Comparison of ENCODE assay signal across 9 cellular contexts in the genomic region with DNA sequence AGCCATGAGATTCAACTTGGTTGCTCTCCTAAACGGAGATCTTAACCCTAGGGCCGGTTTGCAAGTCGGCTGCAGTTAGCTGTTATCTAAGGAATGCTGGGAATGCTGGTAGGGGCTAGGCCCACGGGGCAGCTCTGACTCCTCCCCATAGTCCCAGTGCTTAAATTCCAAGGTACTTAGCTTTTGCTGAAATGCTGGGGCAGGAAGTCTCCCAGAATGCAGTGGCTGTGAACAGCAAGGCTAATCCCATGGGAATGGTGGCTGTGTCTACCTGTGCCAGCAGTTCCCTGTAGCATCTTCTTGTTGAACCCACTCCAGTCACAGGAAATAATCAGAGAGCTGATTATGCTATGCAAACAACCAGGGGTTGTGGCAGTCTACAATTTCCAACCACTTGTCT.
DNase-seq lines count a peak whose midpoint lies in the region; ATAC-seq, FAIRE-seq and TF ChIP-seq lines count a peak whose summit lies in the region.
"Had no signal": no experiment of that assay in that cellular context is flagged by ENCODE, and none has a peak within 500 bp of the region (broad histone marks: within the 10 kb centered on the region; RNA-seq: fewer than 3 reads in every experiment).

No MANE protein-coding gene starts in this region.

- no peak for FAIRE-seq in kidney (lab: Jason Lieb, UNC)

- no peaks in the 10 kb centered on the region for H3K9me3 Mint-ChIP-seq in activated T-helper 2 cell treated with anti-CD3 and anti-CD28 coated beads, Interferon-gamma antibody, Interleukin-2, Interleukin-4, amounts not matched to agents 10 μg/mL and 5 μg/mL and 100 μg/mL, durations not matched to agents 14 hours and 24 hours and 36 hours
- no peaks in the 10 kb centered on the region for H3K9me3 Mint-ChIP-seq in activated CD8-positive, alpha-beta T cell treated with anti-CD3 and anti-CD28 coated beads for 36 hours

- no peak overlapping the region for H3K27ac Mint-ChIP-seq in activated T-helper 2 cell treated with anti-CD3 and anti-CD28 coated beads, Interferon-gamma antibody, Interleukin-2, Interleukin-4, amounts not matched to agents 10 μg/mL and 5 μg/mL and 100 μg/mL, durations not matched to agents 14 hours and 24 hours and 36 hours
- H3K27ac Mint-ChIP-seq in activated CD8-positive, alpha-beta T cell treated with anti-CD3 and anti-CD28 coated beads for 36 hours = no peak overlapping the region

- ATAC-seq in activated CD8-positive, alpha-beta T cell treated with anti-CD3 and anti-CD28 coated beads for 36 hours = no peak
- ATAC-seq in GM19395 (IDR thresholded peaks at IDR 0.05; ENCODE audit: unreplicated experiment) (no peak), HG02588 (IDR thresholded peaks at IDR 0.05; ENCODE audit: unreplicated experiment) (no peak)
- ATAC-seq: stimulated activated naive CD8-positive, alpha-beta T cell treated with anti-CD3 and anti-CD28 coated beads, Interleukin-15, Interleukin-2, amounts not matched to agents 100 U/mL and 50 U/mL, for 24 hours had no signal

- H3K36me3 ChIP-seq in brain microvascular endothelial cell (replicated peaks) (no peaks in the 10 kb centered on the region), kidney (ENCODE audit: control insufficient read depth in 1 of 2, insufficient read depth in 2 of 2, low read length in 2 of 2) (no peaks in the 10 kb centered on the region)

- peaks cover 9 to 10% of the 10 kb centered on the region in 2 donors for H3K4me1 ChIP-seq in kidney (ENCODE audit: control insufficient read depth in 1 of 2, insufficient read depth in 1 of 2, low read depth in 1 of 2, low read length in 2 of 2)

- H3K9me3 ChIP-seq in kidney (ENCODE audit: control insufficient read depth in 1 of 2, low read length in 2 of 2) = no peaks in the 10 kb centered on the region

- in situ Hi-C loops in brain microvascular endothelial cell (cut with HindIII; ENCODE audit: low pct_ligation_motif_present, low sequenced_read_pairs) = loop anchor here (25.0 kb wide), 1 partner anchor 163 kb away; a partner anchor contains a TSS

- no peaks in the 10 kb centered on the region for H3K27me3 ChIP-seq in brain microvascular endothelial cell (replicated peaks)

- H3K27ac ChIP-seq in brain microvascular endothelial cell (peak overlapping the region; percentile 68), kidney (ENCODE audit: low read depth in 2 of 2, low read length in 2 of 2) (peak overlapping the region; percentile 5 to 23)

- no peak overlapping the region for H3K9ac ChIP-seq in kidney (ENCODE audit: low read length in 2 of 2)

- no peaks in the 10 kb centered on the region for H3K36me3 Mint-ChIP-seq in activated T-helper 2 cell treated with anti-CD3 and anti-CD28 coated beads, Interferon-gamma antibody, Interleukin-2, Interleukin-4, amounts not matched to agents 10 μg/mL and 5 μg/mL and 100 μg/mL, durations not matched to agents 14 hours and 24 hours and 36 hours (ENCODE audit: low read depth)
- no peaks in the 10 kb centered on the region for H3K36me3 Mint-ChIP-seq in activated CD8-positive, alpha-beta T cell treated with anti-CD3 and anti-CD28 coated beads for 36 hours (ENCODE audit: low read depth)

- H3K4me3 Mint-ChIP-seq in activated T-helper 2 cell treated with anti-CD3 and anti-CD28 coated beads, Interferon-gamma antibody, Interleukin-2, Interleukin-4, amounts not matched to agents 10 μg/mL and 5 μg/mL and 100 μg/mL, durations not matched to agents 14 hours and 24 hours and 36 hours (ENCODE audit: low read depth) = no peak overlapping the region
- no peak overlapping the region for H3K4me3 Mint-ChIP-seq in activated CD8-positive, alpha-beta T cell treated with anti-CD3 and anti-CD28 coated beads for 36 hours

- no peaks in the 10 kb centered on the region for H3K4me1 Mint-ChIP-seq in activated T-helper 2 cell treated with anti-CD3 and anti-CD28 coated beads, Interferon-gamma antibody, Interleukin-2, Interleukin-4, amounts not matched to agents 10 μg/mL and 5 μg/mL and 100 μg/mL, durations not matched to agents 14 hours and 24 hours and 36 hours (ENCODE audit: low read depth)
- no peaks in the 10 kb centered on the region for H3K4me1 Mint-ChIP-seq in activated CD8-positive, alpha-beta T cell treated with anti-CD3 and anti-CD28 coated beads for 36 hours (ENCODE audit: low read depth)

- DNase-seq in A172 (ENCODE audit: low spot score) (peak; percentile 92), HT-29 (ENCODE audit: low spot score) (peak; percentile 60), brain microvascular endothelial cell (peak; percentile 79), kidney (no peak)
- DNase-seq in activated T-helper 2 cell treated with anti-CD3 and anti-CD28 coated beads, Interferon-gamma antibody, Interleukin-2, Interleukin-4, amounts not matched to agents 10 μg/mL and 5 μg/mL and 100 μg/mL, durations not matched to agents 14 hours and 24 hours and 36 hours (ENCODE audit: low spot score) = no peak
- no peak for DNase-seq in activated CD8-positive, alpha-beta T cell treated with anti-CD3 and anti-CD28 coated beads for 36 hours
- DNase-seq: stimulated activated naive CD8-positive, alpha-beta T cell treated with anti-CD3 and anti-CD28 coated beads, Interleukin-15, Interleukin-2, amounts not matched to agents 100 U/mL and 50 U/mL, for 24 hours had no signal

- CTCF ChIA-PET in activated CD8-positive, alpha-beta T cell treated with anti-CD3 and anti-CD28 coated beads for 36 hours (lab: Charles Lee) = interaction anchor here (1.5 to 1.9 kb wide), 2 partner anchors 8 to 12 kb away, joined by 5 to 8 read pairs; no protein-coding TSS in a partner anchor

- POLR2A ChIA-PET in activated CD8-positive, alpha-beta T cell treated with anti-CD3 and anti-CD28 coated beads for 36 hours (lab: Charles Lee) = no interaction called here

- intact Hi-C loops in kidney (cut with DNase I) = loop anchor here (10.0 kb wide), 1 partner anchor 170 kb away; no protein-coding TSS in a partner anchor
- intact Hi-C loops in activated T-helper 2 cell treated with anti-CD3 and anti-CD28 coated beads, Interferon-gamma antibody, Interleukin-2, Interleukin-4, amounts not matched to agents 10 μg/mL and 5 μg/mL and 100 μg/mL, durations not matched to agents 14 hours and 24 hours and 36 hours (cut with micrococcal nuclease) = no loop called here
- intact Hi-C loops in activated CD8-positive, alpha-beta T cell treated with anti-CD3 and anti-CD28 coated beads for 36 hours (cut with micrococcal nuclease) = loop anchor here (5.0 kb wide), 1 partner anchor 172 kb away; no protein-coding TSS in a partner anchor

- H3K27me3 Mint-ChIP-seq in activated T-helper 2 cell treated with anti-CD3 and anti-CD28 coated beads, Interferon-gamma antibody, Interleukin-2, Interleukin-4, amounts not matched to agents 10 μg/mL and 5 μg/mL and 100 μg/mL, durations not matched to agents 14 hours and 24 hours and 36 hours (ENCODE audit: low read depth) = peaks cover 3% of the 10 kb centered on the region
- H3K27me3 Mint-ChIP-seq in activated CD8-positive, alpha-beta T cell treated with anti-CD3 and anti-CD28 coated beads for 36 hours = peaks cover 27% of the 10 kb centered on the region

- H3K4me3 ChIP-seq in brain microvascular endothelial cell (ENCODE audit: low read depth, low read length) = no peak overlapping the region
- no peak overlapping the region for H3K4me3 ChIP-seq in kidney (ENCODE audit: low read length in 2 of 2)

- TF ChIP-seq CTCF in brain microvascular endothelial cell (IDR thresholded peaks at IDR 0.05; ENCODE audit: low read depth, low read length, missing control alignments) = no peak
- no peak for TF ChIP-seq CTCF in kidney (IDR thresholded peaks at IDR 0.05; ENCODE audit: borderline replicate concordance, extremely low read depth, insufficient read depth)
- no peak for TF ChIP-seq CTCF in activated CD8-positive, alpha-beta T cell treated with anti-CD3 and anti-CD28 coated beads for 36 hours (IDR thresholded peaks at IDR 0.05)

Comparison
In these comparisons a context has a peak if more than half of its experiments do, and no peak if none do; other contexts are left out.
1. DNase-seq: peak in A172 (single experiment), HT-29 (single experiment) and brain microvascular endothelial cell (single experiment); none in kidney (single experiment), activated T-helper 2 cell treated with anti-CD3 and anti-CD28 coated beads, Interferon-gamma antibody, Interleukin-2, Interleukin-4, amounts not matched to agents 10 μg/mL and 5 μg/mL and 100 μg/mL, durations not matched to agents 14 hours and 24 hours and 36 hours (single experiment) and activated CD8-positive, alpha-beta T cell treated with anti-CD3 and anti-CD28 coated beads for 36 hours (single experiment).